1 cellular context compared by ENCODE assay signal in genomic region chr1:160818207-160818935, GRCh38.
TF ChIP-seq lines count a peak whose summit lies in the region.

No MANE protein-coding gene starts in this region.

TF ChIP-seq in H1, 55 proteins besides CTCF, POLR2A, EP300 and RAD21:
- TF ChIP-seq TAF7 (optimal IDR thresholded peaks at IDR 0.05; ENCODE audit: borderline replicate concordance, low read depth, low read length) (no peak), RXRA (IDR thresholded peaks at IDR 0.05; ENCODE audit: insufficient read depth, low read depth, low read length) (no peak), TBP (IDR thresholded peaks at IDR 0.05; ENCODE audit: low read depth, low read length) (no peak), CHD1 (IDR thresholded peaks at IDR 0.05; ENCODE audit: low read depth, low read length) (no peak), ASH2L (IDR thresholded peaks at IDR 0.05; ENCODE audit: low read length) (no peak), NANOG (IDR thresholded peaks at IDR 0.05; ENCODE audit: insufficient read depth, low read depth, low read length, poor library complexity, severe bottlenecking) (no peak), MAX (IDR thresholded peaks at IDR 0.05) (no peak), NRF1 (IDR thresholded peaks at IDR 0.05; ENCODE audit: low read depth, low read length) (no peak), SIN3A (conservative IDR thresholded peaks at IDR 0.05 in 1 of 2, IDR thresholded peaks at IDR 0.05 in 1 of 2; ENCODE audit: low read depth in 1 of 2, low read length in 2 of 2) (no peak), SP4 (IDR thresholded peaks at IDR 0.05; ENCODE audit: low read length) (no peak), SP2 (IDR thresholded peaks at IDR 0.05; ENCODE audit: low read length) (no peak), BACH1 (IDR thresholded peaks at IDR 0.05; ENCODE audit: low read length) (no peak), SIRT6 (IDR thresholded peaks at IDR 0.05; ENCODE audit: low read length) (no peak), RFX5 (IDR thresholded peaks at IDR 0.05; ENCODE audit: borderline replicate concordance, low read depth, low read length) (no peak), EZH2 (IDR thresholded peaks at IDR 0.05; ENCODE audit: low read depth, low read length, severe bottlenecking) (no peak), FOSL1 (IDR thresholded peaks at IDR 0.05; ENCODE audit: insufficient read depth, low read depth, low read length) (no peak), KDM5A (IDR thresholded peaks at IDR 0.05; ENCODE audit: low read length) (no peak)
- TF ChIP-seq, protein P1, sequence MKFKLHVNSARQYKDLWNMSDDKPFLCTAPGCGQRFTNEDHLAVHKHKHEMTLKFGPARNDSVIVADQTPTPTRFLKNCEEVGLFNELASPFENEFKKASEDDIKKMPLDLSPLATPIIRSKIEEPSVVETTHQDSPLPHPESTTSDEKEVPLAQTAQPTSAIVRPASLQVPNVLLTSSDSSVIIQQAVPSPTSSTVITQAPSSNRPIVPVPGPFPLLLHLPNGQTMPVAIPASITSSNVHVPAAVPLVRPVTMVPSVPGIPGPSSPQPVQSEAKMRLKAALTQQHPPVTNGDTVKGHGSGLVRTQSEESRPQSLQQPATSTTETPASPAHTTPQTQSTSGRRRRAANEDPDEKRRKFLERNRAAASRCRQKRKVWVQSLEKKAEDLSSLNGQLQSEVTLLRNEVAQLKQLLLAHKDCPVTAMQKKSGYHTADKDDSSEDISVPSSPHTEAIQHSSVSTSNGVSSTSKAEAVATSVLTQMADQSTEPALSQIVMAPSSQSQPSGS (IDR thresholded peaks at IDR 0.05; ENCODE audit: low read length), result no peak
- TF ChIP-seq, protein P2, sequence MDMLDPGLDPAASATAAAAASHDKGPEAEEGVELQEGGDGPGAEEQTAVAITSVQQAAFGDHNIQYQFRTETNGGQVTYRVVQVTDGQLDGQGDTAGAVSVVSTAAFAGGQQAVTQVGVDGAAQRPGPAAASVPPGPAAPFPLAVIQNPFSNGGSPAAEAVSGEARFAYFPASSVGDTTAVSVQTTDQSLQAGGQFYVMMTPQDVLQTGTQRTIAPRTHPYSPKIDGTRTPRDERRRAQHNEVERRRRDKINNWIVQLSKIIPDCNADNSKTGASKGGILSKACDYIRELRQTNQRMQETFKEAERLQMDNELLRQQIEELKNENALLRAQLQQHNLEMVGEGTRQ (IDR thresholded peaks at IDR 0.05; ENCODE audit: low read length), result no peak
